ENCODE assay signal across 30 cellular contexts in genomic region chr4:148090503-148091476, GRCh38.
DNase-seq lines count a peak whose midpoint lies in the region; ATAC-seq, FAIRE-seq and TF ChIP-seq lines count a peak whose summit lies in the region.
"Had no signal": no experiment of that assay in that cellular context is flagged by ENCODE, and none has a peak within 500 bp of the region (broad histone marks: within the 10 kb centered on the region; RNA-seq: fewer than 3 reads in every experiment).

No MANE protein-coding gene starts in this region.

- no peaks in the 10 kb centered on the region for H3K4me1 Mint-ChIP-seq in natural killer cell treated with Interleukin-12 subunit alpha and Interleukin-12 subunit beta and Interleukin-15 and Interleukin-18, amount 100 ng/mL, for 72 hours (ENCODE audit: low read depth in 2 of 2)
- H3K4me1 Mint-ChIP-seq: endodermal cell had no signal

- no peaks in the 10 kb centered on the region for H3K36me3 Mint-ChIP-seq in natural killer cell treated with Interleukin-12 subunit alpha and Interleukin-12 subunit beta and Interleukin-15 and Interleukin-18, amount 100 ng/mL, for 72 hours

- no peak overlapping the region for H4K91ac ChIP-seq in H1 (replicated peaks; ENCODE audit: insufficient read length, low read length)

- peaks cover 5% of the 10 kb centered on the region for H3K9me3 Mint-ChIP-seq in natural killer cell treated with Interleukin-12 subunit alpha and Interleukin-12 subunit beta and Interleukin-15 and Interleukin-18, amount 100 ng/mL, for 72 hours
- H3K9me3 Mint-ChIP-seq: activated T-helper 2 cell treated with anti-CD3 and anti-CD28 coated beads, Interferon-gamma antibody, Interleukin-2, Interleukin-4, amounts not matched to agents 10 μg/mL and 5 μg/mL and 100 μg/mL, durations not matched to agents 14 hours and 24 hours and 36 hours; endodermal cell had no signal

- TF ChIP-seq CTCF in SK-N-SH (IDR thresholded peaks at IDR 0.05) (no peak), H1 (IDR thresholded peaks at IDR 0.05; ENCODE audit: control extremely low read depth in 1 of 3, insufficient read depth in 1 of 3, low read depth in 1 of 3, low read length in 3 of 3) (no peak), upper lobe of right lung (IDR thresholded peaks at IDR 0.05) (no peak)

- TF ChIP-seq RAD21 in SK-N-SH (IDR thresholded peaks at IDR 0.05; ENCODE audit: low read length) = no peak
- no peak for TF ChIP-seq RAD21 in H1 (IDR thresholded peaks at IDR 0.05 in 1 of 2, conservative IDR thresholded peaks at IDR 0.05 in 1 of 2; ENCODE audit: low read depth in 2 of 2, low read length in 2 of 2)

- H3K23me2 ChIP-seq in H1 (ENCODE audit: low read depth, low read length) = no peaks in the 10 kb centered on the region

- no peaks in the 10 kb centered on the region for H3K9me2 ChIP-seq in SK-N-SH

- TF ChIP-seq EP300 in SK-N-SH (IDR thresholded peaks at IDR 0.05; ENCODE audit: borderline replicate concordance in 1 of 2, low read depth in 1 of 2, low read length in 1 of 2) (no peak), H1 (IDR thresholded peaks at IDR 0.05; ENCODE audit: borderline replicate concordance in 1 of 2, low read depth in 2 of 2, low read length in 2 of 2) (no peak)

- H3K27ac ChIP-seq in SK-N-SH (ENCODE audit: low read depth in 2 of 2, low read length in 1 of 2) (no peak overlapping the region), H1 (ENCODE audit: low read depth, low read length) (no peak overlapping the region), upper lobe of right lung (no peak overlapping the region)
- H3K27ac ChIP-seq: SJCRH30, suprapubic skin had no signal

- no peak overlapping the region for H3K23ac ChIP-seq in H1 (ENCODE audit: insufficient read length)

- no peak overlapping the region for H2BK15ac ChIP-seq in H1 (ENCODE audit: low read length)

- WGBS in SK-N-SH (ENCODE audit: low lambda C conversion rate) = 87% methylated on average over 7 of the region's 17 CpGs
- WGBS in H1 (ENCODE audit: extremely low coverage in 1 of 2, insufficient coverage in 1 of 2, insufficient read length in 1 of 2, insufficient replicate concordance in 2 of 2, low coverage in 1 of 2, low lambda C conversion rate in 2 of 2, missing lambda C conversion rate in 1 of 2), 2 experiments = 94% methylated on average over 17 of the region's 17 CpGs; no CpG with 5 or more reads in 1 of the 2 experiments

- no peak overlapping the region for H3K18ac ChIP-seq in H1 (ENCODE audit: extremely low read depth, low read length)

- intact Hi-C loops in upper lobe of right lung (cut with DNase I) = no loop called here

- no peak for DNase-seq in SK-N-SH
- DNase-seq in H1 (ENCODE audit: low read depth in 1 of 2, low spot score in 2 of 2) = no peak
- DNase-seq in natural killer cell treated with Interleukin-12 subunit alpha and Interleukin-12 subunit beta and Interleukin-15 and Interleukin-18, amount 100 ng/mL, for 72 hours (ENCODE audit: low spot score) = no peak
- DNase-seq in upper lobe of right lung = no peak
- DNase-seq in H7 = no peak
- no peak for DNase-seq in NCI-H2029 (lab: John Stamatoyannopoulos, UW)
- DNase-seq in activated gamma-delta T cell (lab: John Stamatoyannopoulos, UW) = no peak
- DNase-seq: 8988T; activated CD4-positive, alpha-beta T cell treated with anti-CD3 and anti-CD28 coated beads, Interleukin-2, amount 50 U/mL, for 4 hours; activated CD4-positive, CD25-positive, alpha-beta regulatory T cell; anterior cingulate cortex; endodermal cell; foreskin melanocyte; GOT3; Kasumi-1; naive B cell; NCI-H146; NCI-H524 treated with DMSO at 0.1 percent for 48 hours; nucleus accumbens; SJCRH30; stimulated activated CD4-positive, alpha-beta T cell treated with anti-CD3 and anti-CD28 coated beads, Interleukin-12 subunit alpha, Interleukin-12 subunit beta, amount 100 ng/mL, for 4 hours; stimulated activated CD4-positive, alpha-beta T cell treated with anti-CD3 and anti-CD28 coated beads, Interleukin-4, amount 100 ng/mL, for 1 hour; T-cell had no signal

- H3K4me3 Mint-ChIP-seq in natural killer cell treated with Interleukin-12 subunit alpha and Interleukin-12 subunit beta and Interleukin-15 and Interleukin-18, amount 100 ng/mL, for 72 hours = no peak overlapping the region
- H3K4me3 Mint-ChIP-seq: activated naive CD8-positive, alpha-beta T cell; dendritic cell treated with granulocyte-macrophage colony-stimulating factor and Interleukin-4, amounts not matched to agents 40 ng/mL and 50 ng/mL, for 4 days; endodermal cell; naive B cell; T-cell had no signal

- H4K20me1 ChIP-seq in SK-N-SH (ENCODE audit: insufficient read depth) = no peaks in the 10 kb centered on the region
- H4K20me1 ChIP-seq in H1 (replicated peaks in 1 of 2; ENCODE audit: control insufficient read depth in 1 of 2, insufficient read depth in 2 of 2, low read length in 2 of 2) = no peaks in the 10 kb centered on the region

- H3K27ac Mint-ChIP-seq in natural killer cell treated with Interleukin-12 subunit alpha and Interleukin-12 subunit beta and Interleukin-15 and Interleukin-18, amount 100 ng/mL, for 72 hours = no peak overlapping the region
- H3K27ac Mint-ChIP-seq: activated naive CD8-positive, alpha-beta T cell; activated T-helper 2 cell treated with anti-CD3 and anti-CD28 coated beads, Interferon-gamma antibody, Interleukin-2, Interleukin-4, amounts not matched to agents 10 μg/mL and 5 μg/mL and 100 μg/mL, durations not matched to agents 14 hours and 24 hours and 36 hours; dendritic cell treated with granulocyte-macrophage colony-stimulating factor and Interleukin-4, amounts not matched to agents 40 ng/mL and 50 ng/mL, for 4 days; endodermal cell had no signal

- no peak overlapping the region for H2BK20ac ChIP-seq in H1 (ENCODE audit: low read length)

- no peak overlapping the region for H2BK12ac ChIP-seq in H1 (ENCODE audit: low read depth, low read length)

- H2BK5ac ChIP-seq in H1 (ENCODE audit: low read depth, low read length) = peak overlapping the region; percentile 39; the same call in 1 of the 2 replicates

- H3K4me2 ChIP-seq in SK-N-SH = no peak overlapping the region
- H3K4me2 ChIP-seq in H1 (ENCODE audit: insufficient read depth in 1 of 2, low read depth in 2 of 2, low read length in 2 of 2) = no peak overlapping the region

- H3K79me1 ChIP-seq in H1 (ENCODE audit: low read depth, low read length) = no peaks in the 10 kb centered on the region

- FAIRE-seq in H1 (lab: Jason Lieb, UNC) = no peak

- no peaks in the 10 kb centered on the region for H3K36me3 ChIP-seq in SK-N-SH (replicated peaks in 1 of 2; ENCODE audit: control insufficient read depth in 1 of 2, insufficient read depth in 2 of 2, low read length in 1 of 2)
- H3K36me3 ChIP-seq in H1 (ENCODE audit: control insufficient read depth in 2 of 4, insufficient read depth in 4 of 4, low read length in 3 of 4) = no peaks in the 10 kb centered on the region
- H3K36me3 ChIP-seq in upper lobe of right lung = no peaks in the 10 kb centered on the region
- H3K36me3 ChIP-seq in H7 (replicated peaks; ENCODE audit: control insufficient read depth, insufficient read depth, low read length) = no peaks in the 10 kb centered on the region
- H3K36me3 ChIP-seq: SJCRH30, suprapubic skin had no signal

- H3K4ac ChIP-seq in H1 (replicated peaks; ENCODE audit: insufficient read length, low read depth, low read length) = no peak overlapping the region

- H2AFZ ChIP-seq in SK-N-SH (ENCODE audit: low read depth) (no peak overlapping the region), H1 (ENCODE audit: low read length) (no peak overlapping the region)

- H3K27me3 Mint-ChIP-seq in natural killer cell treated with Interleukin-12 subunit alpha and Interleukin-12 subunit beta and Interleukin-15 and Interleukin-18, amount 100 ng/mL, for 72 hours = no peaks in the 10 kb centered on the region
- H3K27me3 Mint-ChIP-seq: activated naive CD8-positive, alpha-beta T cell; dendritic cell treated with granulocyte-macrophage colony-stimulating factor and Interleukin-4, amounts not matched to agents 40 ng/mL and 50 ng/mL, for 4 days; naive B cell; T-cell had no signal

- H3K9ac ChIP-seq in SK-N-SH (no peak overlapping the region), H1 (replicated peaks in 1 of 4; ENCODE audit: extremely low read depth in 1 of 4, low read depth in 3 of 4, low read length in 3 of 4) (no peak overlapping the region)

- no peak overlapping the region for H3K14ac ChIP-seq in H1 (ENCODE audit: insufficient read length)

- H2BK120ac ChIP-seq in H1 (replicated peaks; ENCODE audit: low read depth, low read length) = no peak overlapping the region

- H3F3A ChIP-seq in SK-N-SH (replicated peaks; ENCODE audit: insufficient read depth) = no peaks in the 10 kb centered on the region

- H3K9me3 ChIP-seq in SK-N-SH (no peaks in the 10 kb centered on the region), H1 (ENCODE audit: insufficient read depth in 2 of 2, low read depth in 1 of 2, low read length in 1 of 2) (no peaks in the 10 kb centered on the region), upper lobe of right lung (no peaks in the 10 kb centered on the region)
- H3K9me3 ChIP-seq: SJCRH30, suprapubic skin had no signal

- POLR2A ChIA-PET in SK-N-SH (lab: Yijun Ruan, JAX) (no interaction called here), H1 (lab: Charles Lee; ENCODE audit: partially characterized antibody) (no interaction called here)

- ATAC-seq in SK-N-SH treated with all-trans-retinoic acid at 6 μM for 48 hours (peak; percentile 27; the same call in 1 of the 3 replicates), upper lobe of right lung (peak; percentile 26)
- ATAC-seq in natural killer cell treated with Interleukin-12 subunit alpha and Interleukin-12 subunit beta and Interleukin-15 and Interleukin-18, amount 100 ng/mL, for 72 hours = peak; percentile 44 to 56
- ATAC-seq: esophagus mucosa, Panc1 had no signal

- H4K8ac ChIP-seq in H1 (ENCODE audit: extremely low read depth, insufficient read depth, low read length) = peak overlapping the region; percentile 68; the same call in 1 of the 2 replicates

- H3K27me3 ChIP-seq in SK-N-SH (ENCODE audit: insufficient read depth) = no peaks in the 10 kb centered on the region
- H3K27me3 ChIP-seq in H1 (replicated peaks in 1 of 4; ENCODE audit: control insufficient read depth in 3 of 4, extremely low read depth in 1 of 4, insufficient read depth in 3 of 4, low read length in 3 of 4) = no peaks in the 10 kb centered on the region
- H3K27me3 ChIP-seq in upper lobe of right lung = no peaks in the 10 kb centered on the region
- no peaks in the 10 kb centered on the region for H3K27me3 ChIP-seq in H7 (ENCODE audit: control insufficient read depth, insufficient read depth, low read length)
- H3K27me3 ChIP-seq: SJCRH30, suprapubic skin had no signal

- no peak overlapping the region for H4K5ac ChIP-seq in H1 (ENCODE audit: insufficient read length, low read depth, low read length)

- H3K4me1 ChIP-seq in SK-N-SH (ENCODE audit: control insufficient read depth in 1 of 2, insufficient read depth in 2 of 2, low read depth in 1 of 2, low read length in 1 of 2) (peaks cover 0 to 5% of the 10 kb centered on the region in 2 experiments; a peak in 1 of 4 replicates), H1 (replicated peaks in 1 of 4; ENCODE audit: control insufficient read depth in 3 of 4, insufficient read depth in 4 of 4, low read length in 3 of 4) (no peaks in the 10 kb centered on the region; a peak in 1 of 7 replicates), upper lobe of right lung (no peaks in the 10 kb centered on the region)
- H3K4me1 ChIP-seq: SJCRH30, suprapubic skin had no signal

- H3K79me2 ChIP-seq in SK-N-SH (ENCODE audit: insufficient read depth) = no peaks in the 10 kb centered on the region
- no peaks in the 10 kb centered on the region for H3K79me2 ChIP-seq in H1 (ENCODE audit: control insufficient read depth in 1 of 2, insufficient read depth in 2 of 2, low read length in 2 of 2)

- H2AK5ac ChIP-seq in H1 (ENCODE audit: low read depth, low read length) = no peak overlapping the region

- H3K56ac ChIP-seq in H1 (replicated peaks; ENCODE audit: insufficient read length, low read depth, low read length) = no peak overlapping the region

- CTCF ChIA-PET in SK-N-SH (lab: Yijun Ruan, JAX) (interaction anchor here (1.2 to 1.9 kb wide), 2 partner anchors 13 to 224 kb away, joined by 3 to 5 read pairs; no protein-coding TSS in a partner anchor), H1 (lab: Charles Lee; ENCODE audit: partially characterized antibody) (interaction anchor here (1.4 kb wide), 1 partner anchor 10 kb away, joined by 3 read pairs; no protein-coding TSS in a partner anchor)

- TF ChIP-seq POLR2A in H1 (IDR thresholded peaks at IDR 0.05; ENCODE audit: control extremely low read depth in 1 of 2, low read depth in 2 of 2, low read length in 2 of 2) = no peak

- H3K4me3 ChIP-seq in SK-N-SH (ENCODE audit: low read depth in 2 of 2, low read length in 1 of 2) = no peak overlapping the region
- H3K4me3 ChIP-seq in H1 (ENCODE audit: extremely low read depth in 1 of 4, insufficient read depth in 2 of 4, low read depth in 3 of 4, low read length in 4 of 4) = no peak overlapping the region
- H3K4me3 ChIP-seq in upper lobe of right lung = no peak overlapping the region
- H3K4me3 ChIP-seq in H7 (ENCODE audit: insufficient read depth, low read depth, low read length) = no peak overlapping the region
- H3K4me3 ChIP-seq: SJCRH30, suprapubic skin had no signal
